In genomic region chr11:128432926-128433325, GRCh38 we compare ENCODE assay signal across 9 cellular contexts.
"Had no signal": no experiment of that assay in that cellular context is flagged by ENCODE, and none has a peak within 500 bp of the region (broad histone marks: within the 10 kb centered on the region; RNA-seq: fewer than 3 reads in every experiment).

No MANE protein-coding gene starts in this region.

- H3K27ac ChIP-seq: GM23248, HL-60 had no signal

- ATAC-seq: HCT116 had no signal

- H3K4me3 Mint-ChIP-seq: HFFc6, IgD-negative memory B cell had no signal

- H3K9ac ChIP-seq: GM23248 had no signal

- H2AFZ ChIP-seq: GM23248 had no signal

- DNase-seq: GM23248, GOT3, H7, HFFc6, KBM-7 had no signal

- H3K9me3 ChIP-seq: HAP-1 had no signal

- H3K27ac Mint-ChIP-seq: HFFc6, IgD-negative memory B cell had no signal

- H3K36me3 ChIP-seq: HAP-1 had no signal

- H3K36me3 Mint-ChIP-seq: IgD-negative memory B cell had no signal

- H3K4me3 ChIP-seq: GM23248, HAP-1 had no signal

- H3K4me1 ChIP-seq: HAP-1 had no signal
